14 cellular contexts compared by ENCODE assay signal in genomic region chr1:21852282-21853129, GRCh38. TPM values are rescaled to one million over a fixed set of nuclear protein-coding genes. Genes with fewer than 3 reads are reported as not detected.
DNase-seq lines count a peak whose midpoint lies in the region; ATAC-seq and TF ChIP-seq lines count a peak whose summit lies in the region.
"Had no signal": no experiment of that assay in that cellular context is flagged by ENCODE, and none has a peak within 500 bp of the region (broad histone marks: within the 10 kb centered on the region; RNA-seq: fewer than 3 reads in every experiment).

No MANE protein-coding gene starts in this region.

- H3K27me3 ChIP-seq in foreskin keratinocyte (no peaks in the 10 kb centered on the region), spleen (replicated peaks in 1 of 7) (no peaks in the 10 kb centered on the region)

- H3K9me3 ChIP-seq in spleen, result no peaks in the 10 kb centered on the region
- H3K9me3 ChIP-seq: A549 had no signal

- WGBS in spleen, 5 donors, result 69 to 89% (median 84%) methylated on average over 11 to 29 of the region's 29 CpGs

- TF ChIP-seq CTCF in progenitor cell of endocrine pancreas (IDR thresholded peaks at IDR 0.05; ENCODE audit: unreplicated experiment) (no peak), foreskin keratinocyte (conservative IDR thresholded peaks at IDR 0.05) (no peak), spleen (IDR thresholded peaks at IDR 0.05 in 8 of 11, conservative IDR thresholded peaks at IDR 0.05 in 3 of 11) (no peak)

- peak overlapping the region; percentile 60 for H3K27ac Mint-ChIP-seq in activated T-cell treated with anti-CD3 and anti-CD28 coated beads, Interleukin-2, amount 50 U/mL, for 72 hours
- H3K27ac Mint-ChIP-seq in progenitor cell of endocrine pancreas, result peak overlapping the region; percentile 87
- H3K27ac Mint-ChIP-seq: brain had no signal

- no peaks in the 10 kb centered on the region for H3K36me3 Mint-ChIP-seq in activated T-cell treated with anti-CD3 and anti-CD28 coated beads, Interleukin-2, amount 50 U/mL, for 72 hours (ENCODE audit: insufficient read depth in 2 of 2)
- H3K36me3 Mint-ChIP-seq in activated T-cell treated with anti-CD3 and anti-CD28 coated beads, Interleukin-2, amount 50 U/mL, for 4 hours (ENCODE audit: insufficient read depth), result no peaks in the 10 kb centered on the region
- H3K36me3 Mint-ChIP-seq in progenitor cell of endocrine pancreas (ENCODE audit: insufficient read depth), result peaks cover 22% of the 10 kb centered on the region

- ATAC-seq in activated T-cell treated with anti-CD3 and anti-CD28 coated beads, Interleukin-2, amount 50 U/mL, for 72 hours (replicated peaks in 1 of 2), result peak; percentile 37 to 39
- ATAC-seq in activated T-cell treated with anti-CD3 and anti-CD28 coated beads, Interleukin-2, amount 50 U/mL, for 4 hours, result no peak
- ATAC-seq in HG02610 (IDR thresholded peaks at IDR 0.05; ENCODE audit: unreplicated experiment), result peak; percentile 59
- no peak for ATAC-seq in foreskin keratinocyte
- ATAC-seq: A549 had no signal

- H3K27me3 Mint-ChIP-seq in activated T-cell treated with anti-CD3 and anti-CD28 coated beads, Interleukin-2, amount 50 U/mL, for 72 hours (ENCODE audit: low read depth), result no peaks in the 10 kb centered on the region
- H3K27me3 Mint-ChIP-seq in activated T-cell treated with anti-CD3 and anti-CD28 coated beads, Interleukin-2, amount 50 U/mL, for 4 hours (ENCODE audit: low read depth), result no peaks in the 10 kb centered on the region
- no peaks in the 10 kb centered on the region for H3K27me3 Mint-ChIP-seq in progenitor cell of endocrine pancreas

- peaks cover 5% of the 10 kb centered on the region for H3K4me1 Mint-ChIP-seq in activated T-cell treated with anti-CD3 and anti-CD28 coated beads, Interleukin-2, amount 50 U/mL, for 72 hours (ENCODE audit: low read depth)
- H3K4me1 Mint-ChIP-seq in activated T-cell treated with anti-CD3 and anti-CD28 coated beads, Interleukin-2, amount 50 U/mL, for 4 hours (ENCODE audit: low read depth), result peaks cover 4% of the 10 kb centered on the region
- peaks cover 2% of the 10 kb centered on the region for H3K4me1 Mint-ChIP-seq in progenitor cell of endocrine pancreas (ENCODE audit: low read depth)
- H3K4me1 Mint-ChIP-seq: brain had no signal

- H3K36me3 ChIP-seq in spleen, result peaks cover 0 to 96% (median 57%) of the 10 kb centered on the region in 6 donors

- DNase-seq in activated T-cell treated with anti-CD3 and anti-CD28 coated beads, Interleukin-2, amount 50 U/mL, for 72 hours, result no peak
- DNase-seq in activated T-cell treated with anti-CD3 and anti-CD28 coated beads, Interleukin-2, amount 50 U/mL, for 4 hours, result no peak
- peak; percentile 88 for DNase-seq in RPMI8226
- DNase-seq in progenitor cell of endocrine pancreas (ENCODE audit: low spot score, unreplicated experiment), result no peak
- no peak for DNase-seq in foreskin keratinocyte
- DNase-seq in effector CD4-positive, alpha-beta T cell, result no peak
- no peak for DNase-seq in spleen
- DNase-seq: NCI-H146; OCI-M1; stimulated activated CD4-positive, alpha-beta T cell treated with anti-CD3 and anti-CD28 coated beads, Interleukin-2, amount 100 ng/mL, for 48 hours had no signal

- no peak overlapping the region for H3K4me3 ChIP-seq in spleen
- H3K4me3 ChIP-seq: A549 had no signal

- H3K4me3 Mint-ChIP-seq in activated T-cell treated with anti-CD3 and anti-CD28 coated beads, Interleukin-2, amount 50 U/mL, for 72 hours, result no peak overlapping the region
- H3K4me3 Mint-ChIP-seq in activated T-cell treated with anti-CD3 and anti-CD28 coated beads, Interleukin-2, amount 50 U/mL, for 4 hours, result no peak overlapping the region
- no peak overlapping the region for H3K4me3 Mint-ChIP-seq in progenitor cell of endocrine pancreas (ENCODE audit: low read depth)
- H3K4me3 Mint-ChIP-seq: brain had no signal

- TF ChIP-seq POLR2A in spleen (IDR thresholded peaks at IDR 0.05), result no peak

- no peaks in the 10 kb centered on the region for H3K4me1 ChIP-seq in foreskin keratinocyte
- H3K4me1 ChIP-seq in spleen, result peaks cover 0 to 13% (median 9%) of the 10 kb centered on the region in 6 donors

- no peaks in the 10 kb centered on the region for H3K9me3 Mint-ChIP-seq in activated T-cell treated with anti-CD3 and anti-CD28 coated beads, Interleukin-2, amount 50 U/mL, for 72 hours
- no peaks in the 10 kb centered on the region for H3K9me3 Mint-ChIP-seq in activated T-cell treated with anti-CD3 and anti-CD28 coated beads, Interleukin-2, amount 50 U/mL, for 4 hours
- no peaks in the 10 kb centered on the region for H3K9me3 Mint-ChIP-seq in progenitor cell of endocrine pancreas (ENCODE audit: low read depth)
- H3K9me3 Mint-ChIP-seq: brain had no signal

- H3K27ac ChIP-seq in foreskin keratinocyte (no peak overlapping the region), spleen (peak overlapping the region in 4 of 8 donors; percentile 15 to 53 (median 28))
- H3K27ac ChIP-seq: A549 had no signal

- intact Hi-C loops in spleen (cut with DNase I; ENCODE audit: low total_unique reads), result no loop called here

RNA-seq across cellular contexts. Expression of gene LDLRAD2, which starts 40.4 kb away (rescaled TPM):
- total RNA-seq in activated T-cell treated with anti-CD3 and anti-CD28 coated beads, Interleukin-2, amount 50 U/mL, for 72 hours, result under 1 TPM; 0.05 to 0.07 TPM
- total RNA-seq in activated T-cell treated with anti-CD3 and anti-CD28 coated beads, Interleukin-2, amount 50 U/mL, for 4 hours, result under 1 TPM in 1 of 3 donors, not detected in 2; 0.05 TPM
- total RNA-seq in progenitor cell of endocrine pancreas (0.55 and 0.77 TPM in 2 replicates), foreskin keratinocyte (0.03 TPM in 1 of 2 replicates, not detected in the other), spleen (1 to 10 TPM in 6 of 7 donors, under 1 TPM in 1; 0.94 to 1.9 (median 1.4) TPM)
- polyA plus RNA-seq in foreskin keratinocyte (0.01 and 0.15 TPM in 2 replicates), spleen (1 to 10 TPM; 1.3 to 4.3 (median 1.4) TPM)
- total RNA-seq: temporal lobe had no signal

Comparison
In these comparisons a context has a peak if more than half of its experiments do, and no peak if none do; other contexts are left out.
1. ATAC-seq: peak in activated T-cell treated with anti-CD3 and anti-CD28 coated beads, Interleukin-2, amount 50 U/mL, for 72 hours (2 of 2) and HG02610 (single experiment); none in activated T-cell treated with anti-CD3 and anti-CD28 coated beads, Interleukin-2, amount 50 U/mL, for 4 hours (0 of 2) and foreskin keratinocyte (single experiment).